ENCODE assay signal across 21 cellular contexts in genomic region chr1:25057188-25057587, GRCh38.
DNase-seq lines count a peak whose midpoint lies in the region; ATAC-seq, FAIRE-seq and TF ChIP-seq lines count a peak whose summit lies in the region.
"Had no signal": no experiment of that assay in that cellular context is flagged by ENCODE, and none has a peak within 500 bp of the region (broad histone marks: within the 10 kb centered on the region; RNA-seq: fewer than 3 reads in every experiment).

No MANE protein-coding gene starts in this region.

- ATAC-seq in K562, result no peak
- ATAC-seq: A549, GM23338, HCT116 had no signal

- WGBS in K562 (ENCODE audit: insufficient coverage, low coverage, missing lambda C conversion rate), result 4% methylated on average over 3 of the region's 3 CpGs

- no peaks in the 10 kb centered on the region for H3K36me3 Mint-ChIP-seq in activated naive CD4-positive, alpha-beta T cell treated with anti-CD3 and anti-CD28 coated beads, Interleukin-2, amount 50 U/mL, for 24 hours
- H3K36me3 Mint-ChIP-seq in activated naive CD4-positive, alpha-beta T cell treated with anti-CD3 and anti-CD28 coated beads, Interleukin-2, amount 10 ng/mL, durations not matched to agents 7 days and 5 days, result no peaks in the 10 kb centered on the region

- H3K27ac Mint-ChIP-seq in activated naive CD4-positive, alpha-beta T cell treated with anti-CD3 and anti-CD28 coated beads, Interleukin-2, amount 50 U/mL, for 24 hours, result peak overlapping the region; percentile 46
- no peak overlapping the region for H3K27ac Mint-ChIP-seq in activated naive CD4-positive, alpha-beta T cell treated with anti-CD3 and anti-CD28 coated beads, Interleukin-2, amount 10 ng/mL, durations not matched to agents 7 days and 5 days
- H3K27ac Mint-ChIP-seq: CD4-positive, alpha-beta T cell; GM23338; HFFc6 had no signal

- no peak for TF ChIP-seq EP300 in K562 (IDR thresholded peaks at IDR 0.05; ENCODE audit: low read length)

- peak; percentile 46 for FAIRE-seq in K562 (lab: Jason Lieb, UNC)
- FAIRE-seq in kidney (lab: Jason Lieb, UNC), result no peak
- FAIRE-seq: A549, D721Med, GM12892, GM18507 had no signal

- H3K4me1 ChIP-seq in K562 (replicated peaks in 1 of 2; ENCODE audit: control insufficient read depth in 2 of 2, insufficient read depth in 2 of 2, low read length in 2 of 2), result peaks cover 0 to 3% of the 10 kb centered on the region in 2 experiments; a peak in 1 of 5 replicates
- H3K4me1 ChIP-seq in kidney (ENCODE audit: control insufficient read depth in 1 of 2, insufficient read depth in 1 of 2, low read depth in 1 of 2, low read length in 2 of 2), result no peaks in the 10 kb centered on the region
- H3K4me1 ChIP-seq: A549, Caco-2 had no signal

- peaks cover 42 to 53% of the 10 kb centered on the region in 2 experiments for H3K27me3 ChIP-seq in K562 (ENCODE audit: control insufficient read depth in 2 of 2, insufficient read depth in 2 of 2, low read length in 2 of 2)

- no peaks in the 10 kb centered on the region for H3K9me3 Mint-ChIP-seq in activated naive CD4-positive, alpha-beta T cell treated with anti-CD3 and anti-CD28 coated beads, Interleukin-2, amount 50 U/mL, for 24 hours
- H3K9me3 Mint-ChIP-seq in activated naive CD4-positive, alpha-beta T cell treated with anti-CD3 and anti-CD28 coated beads, Interleukin-2, amount 10 ng/mL, durations not matched to agents 7 days and 5 days, result no peaks in the 10 kb centered on the region
- H3K9me3 Mint-ChIP-seq: CD4-positive, alpha-beta T cell; GM23338; HFFc6 had no signal

- intact Hi-C loops in K562 (cut with micrococcal nuclease), result no loop called here
- intact Hi-C loops in kidney (cut with DNase I), result no loop called here
- intact Hi-C loops in posterior vena cava (cut with DNase I), result loop anchor here in 1 of 2 donors (10.0 kb wide), 1 partner anchor 1082 kb away; no protein-coding TSS in a partner anchor

- H3K9ac ChIP-seq in K562 (ENCODE audit: insufficient read depth in 1 of 2, low read depth in 2 of 2, low read length in 2 of 2), result no peak overlapping the region
- no peak overlapping the region for H3K9ac ChIP-seq in kidney (ENCODE audit: low read length in 2 of 2)

- TF ChIP-seq RAD21 in K562 (CRISPR knock-in tag; conservative IDR thresholded peaks at IDR 0.05 in 1 of 2, IDR thresholded peaks at IDR 0.05 in 1 of 2), result no peak

- H3K4me3 ChIP-seq in K562 (no peak overlapping the region), kidney (ENCODE audit: low read length in 2 of 2) (no peak overlapping the region)
- H3K4me3 ChIP-seq: A549, GM23338 had no signal

- TF ChIP-seq CTCF in K562 (IDR thresholded peaks at IDR 0.05 in 2 of 3, conservative IDR thresholded peaks at IDR 0.05 in 1 of 3; ENCODE audit: insufficient read depth in 2 of 3, low read depth in 1 of 3, low read length in 3 of 3) (no peak), kidney (IDR thresholded peaks at IDR 0.05; ENCODE audit: borderline replicate concordance, extremely low read depth, insufficient read depth) (no peak)

- H3K9me1 ChIP-seq in K562 (ENCODE audit: control insufficient read depth, insufficient read depth, low read length), result no peaks in the 10 kb centered on the region

- H3K27me3 Mint-ChIP-seq in activated naive CD4-positive, alpha-beta T cell treated with anti-CD3 and anti-CD28 coated beads, Interleukin-2, amount 50 U/mL, for 24 hours, result peaks cover 6% of the 10 kb centered on the region
- H3K27me3 Mint-ChIP-seq in activated naive CD4-positive, alpha-beta T cell treated with anti-CD3 and anti-CD28 coated beads, Interleukin-2, amount 10 ng/mL, durations not matched to agents 7 days and 5 days, result peaks cover 74% of the 10 kb centered on the region

- H3K9me3 ChIP-seq in K562 (replicated peaks; ENCODE audit: control insufficient read depth, insufficient read depth, low read depth, low read length), result no peaks in the 10 kb centered on the region
- no peaks in the 10 kb centered on the region for H3K9me3 ChIP-seq in kidney (ENCODE audit: control insufficient read depth in 1 of 2, low read length in 2 of 2)
- H3K9me3 ChIP-seq: A549, Caco-2 had no signal

- H3K79me2 ChIP-seq in K562 (ENCODE audit: control insufficient read depth, insufficient read depth, low read length), result no peaks in the 10 kb centered on the region

- peaks cover 11% of the 10 kb centered on the region; the same call in 1 of the 2 replicates for H4K20me1 ChIP-seq in K562 (replicated peaks; ENCODE audit: control insufficient read depth, insufficient read depth, low read length)

- CTCF ChIA-PET in activated naive CD4-positive, alpha-beta T cell treated with anti-CD3 and anti-CD28 coated beads, Interleukin-2, amount 10 ng/mL, durations not matched to agents 7 days and 5 days (lab: Charles Lee), result interaction anchor here (1.6 kb wide), 1 partner anchor 20 kb away, joined by 5 read pairs; no protein-coding TSS in a partner anchor
- CTCF ChIA-PET in K562 (lab: Yijun Ruan, JAX; ENCODE audit: low intra/inter-chr PET ratio), result no interaction called here

- H3K4me3 Mint-ChIP-seq in activated naive CD4-positive, alpha-beta T cell treated with anti-CD3 and anti-CD28 coated beads, Interleukin-2, amount 50 U/mL, for 24 hours, result no peak overlapping the region
- no peak overlapping the region for H3K4me3 Mint-ChIP-seq in activated naive CD4-positive, alpha-beta T cell treated with anti-CD3 and anti-CD28 coated beads, Interleukin-2, amount 10 ng/mL, durations not matched to agents 7 days and 5 days
- H3K4me3 Mint-ChIP-seq: CD4-positive, alpha-beta T cell; GM23338; HFFc6 had no signal

- no peaks in the 10 kb centered on the region for H3K4me1 Mint-ChIP-seq in activated naive CD4-positive, alpha-beta T cell treated with anti-CD3 and anti-CD28 coated beads, Interleukin-2, amount 50 U/mL, for 24 hours
- no peaks in the 10 kb centered on the region for H3K4me1 Mint-ChIP-seq in activated naive CD4-positive, alpha-beta T cell treated with anti-CD3 and anti-CD28 coated beads, Interleukin-2, amount 10 ng/mL, durations not matched to agents 7 days and 5 days

- H3K36me3 ChIP-seq in K562 (ENCODE audit: control insufficient read depth, insufficient read depth, low read length) (no peaks in the 10 kb centered on the region), kidney (ENCODE audit: control insufficient read depth in 1 of 2, insufficient read depth in 2 of 2, low read length in 2 of 2) (no peaks in the 10 kb centered on the region)

- no peak for TF ChIP-seq POLR2A in K562 (conservative IDR thresholded peaks at IDR 0.05)

- POLR2A ChIA-PET in K562 (lab: Yijun Ruan, JAX), result no interaction called here

- no peak overlapping the region for H3K4me2 ChIP-seq in K562 (ENCODE audit: insufficient read depth, low read length)
- H3K4me2 ChIP-seq: A549, GM23338 had no signal

- in situ Hi-C loops in K562 (cut with MboI), result no loop called here

- H3K27ac ChIP-seq in K562 (ENCODE audit: extremely low read depth, low read depth, low read length) (no peak overlapping the region), kidney (ENCODE audit: low read depth in 2 of 2, low read length in 2 of 2) (no peak overlapping the region)
- H3K27ac ChIP-seq: 22Rv1, A549, C4-2B had no signal

- no peak for DNase-seq in activated naive CD4-positive, alpha-beta T cell treated with anti-CD3 and anti-CD28 coated beads, Interleukin-2, amount 10 ng/mL, durations not matched to agents 7 days and 5 days
- DNase-seq in K562 (ENCODE audit: extremely low read depth in 1 of 4, low spot score in 3 of 4), result no peak
- DNase-seq in kidney, result peak; percentile 55
- peak; percentile 35 for DNase-seq in posterior vena cava (ENCODE audit: low spot score)
- DNase-seq in retina, result no peak
- no peak for DNase-seq in activated CD8-positive, alpha-beta memory T cell treated with anti-CD3 and anti-CD28 coated beads for 24 hours
- DNase-seq: AML-193; CD4-positive, alpha-beta T cell; GDM1; H7; HFFc6 had no signal

- no TSS peak for BruUV-seq in K562 (replicated peaks; lab: Mats Ljungman, UMichigan)

- no peak overlapping the region for H2AFZ ChIP-seq in K562 (ENCODE audit: low read depth, low read length)
- H2AFZ ChIP-seq: GM23338 had no signal

TF ChIP-seq in K562, 482 proteins besides CTCF, POLR2A, EP300 and RAD21 (continues in another document):
- TF ChIP-seq HDAC2 (IDR thresholded peaks at IDR 0.05) (0 out of 2 replicates have a peak, but pooled peaks have one; percentile 44), ZNF280A (IDR thresholded peaks at IDR 0.05; ENCODE audit: low read depth, partially characterized antibody) (no peak), RBM34 (IDR thresholded peaks at IDR 0.05; ENCODE audit: borderline replicate concordance, insufficient read depth, low read length) (no peak), CHD4 (IDR thresholded peaks at IDR 0.05; ENCODE audit: insufficient read depth, insufficient replicate concordance, low read depth, low read length, poor library complexity, severe bottlenecking) (peak; percentile 57), RBM25 (IDR thresholded peaks at IDR 0.05; ENCODE audit: low read depth, low read length, severe bottlenecking) (peak; percentile 82), ZFP36 (IDR thresholded peaks at IDR 0.05; ENCODE audit: low read depth, low read length, partially characterized antibody) (no peak), HLTF (IDR thresholded peaks at IDR 0.05) (no peak), SMARCA5 (IDR thresholded peaks at IDR 0.05) (0 out of 2 replicates have a peak, but pooled peaks have one; percentile 48), SRSF9 (IDR thresholded peaks at IDR 0.05; ENCODE audit: borderline replicate concordance, low read depth, low read length) (no peak), BCOR (IDR thresholded peaks at IDR 0.05) (peak; percentile 88), RBBP5 (IDR thresholded peaks at IDR 0.05; ENCODE audit: borderline replicate concordance, insufficient read depth, low read length, poor library complexity, severe bottlenecking) (no peak), ZNF12 (CRISPR knock-in tag; IDR thresholded peaks at IDR 0.05) (no peak), ADNP (tag; IDR thresholded peaks at IDR 0.05) (peak; percentile 82), ZKSCAN8 (CRISPR knock-in tag; IDR thresholded peaks at IDR 0.05) (0 out of 2 replicates have a peak, but pooled peaks have one; percentile 81), CBFA2T2 (conservative IDR thresholded peaks at IDR 0.05) (no peak), CBX5 (IDR thresholded peaks at IDR 0.05; ENCODE audit: borderline replicate concordance, low read depth) (no peak)

Comparison
In these comparisons a context has a peak if more than half of its experiments do, and no peak if none do; other contexts are left out.
1. DNase-seq: peak in kidney (single experiment) and posterior vena cava (single experiment); none in activated naive CD4-positive, alpha-beta T cell treated with anti-CD3 and anti-CD28 coated beads, Interleukin-2, amount 10 ng/mL, durations not matched to agents 7 days and 5 days (single experiment), K562 (0 of 4), retina (single experiment) and activated CD8-positive, alpha-beta memory T cell treated with anti-CD3 and anti-CD28 coated beads for 24 hours (single experiment).